20 cellular contexts compared by ENCODE assay signal in genomic region chr9:98968596-98969337, GRCh38.
"Had no signal": no experiment of that assay in that cellular context is flagged by ENCODE, and none has a peak within 500 bp of the region (broad histone marks: within the 10 kb centered on the region; RNA-seq: fewer than 3 reads in every experiment).

No MANE protein-coding gene starts in this region.

- H3K27me3 ChIP-seq: colonic mucosa, ovary, testis, transverse colon had no signal

- H3K4me3 Mint-ChIP-seq: natural killer cell treated with Interleukin-12 subunit alpha and Interleukin-12 subunit beta and Interleukin-15 and Interleukin-18, amount 100 ng/mL, for 72 hours; neural progenitor cell had no signal

- H3K4me3 ChIP-seq: colonic mucosa, gastrocnemius medialis, neural progenitor cell, ovary, smooth muscle cell, testis, transverse colon had no signal

- H3K27ac Mint-ChIP-seq: natural killer cell treated with Interleukin-12 subunit alpha and Interleukin-12 subunit beta and Interleukin-15 and Interleukin-18, amount 100 ng/mL, for 72 hours; neural progenitor cell had no signal

- H3K36me3 ChIP-seq: colonic mucosa, gastrocnemius medialis, neural progenitor cell, ovary, transverse colon had no signal

- H3K9ac ChIP-seq: neural progenitor cell had no signal

- H3K4me1 ChIP-seq: colonic mucosa, neural progenitor cell had no signal

- ATAC-seq: esophagus mucosa; gastrocnemius medialis; natural killer cell treated with Interleukin-12 subunit alpha and Interleukin-12 subunit beta and Interleukin-15 and Interleukin-18, amount 100 ng/mL, for 72 hours; right cardiac atrium had no signal

- FAIRE-seq: islet of Langerhans had no signal

- H3K4me2 ChIP-seq: neural progenitor cell, smooth muscle cell had no signal

- H3K27ac ChIP-seq: colonic mucosa, neural progenitor cell, ovary, testis had no signal

- H3K36me3 Mint-ChIP-seq: natural killer cell treated with Interleukin-12 subunit alpha and Interleukin-12 subunit beta and Interleukin-15 and Interleukin-18, amount 100 ng/mL, for 72 hours; neural progenitor cell had no signal

- H3K9me3 ChIP-seq: colonic mucosa, gastrocnemius medialis, ovary, testis, transverse colon had no signal

- H3K9me3 Mint-ChIP-seq: natural killer cell treated with Interleukin-12 subunit alpha and Interleukin-12 subunit beta and Interleukin-15 and Interleukin-18, amount 100 ng/mL, for 72 hours; neural progenitor cell had no signal

- H2AFZ ChIP-seq: neural progenitor cell had no signal

- DNase-seq: caudate nucleus; colonic mucosa; effector CD4-positive, alpha-beta T cell; gastrocnemius medialis; head of caudate nucleus; hypothalamus; kidney glomerular epithelial cell; midbrain; nucleus accumbens; ovary; right cardiac atrium; stimulated activated CD4-positive, alpha-beta T cell treated with anti-CD3 and anti-CD28 coated beads, Interleukin-2, amount 100 ng/mL, for 48 hours; stimulated activated naive CD4-positive, alpha-beta T cell treated with Interleukin-2 at 50 U/mL for 16 hours; testis; transverse colon had no signal
